22 cellular contexts compared by ENCODE assay signal in genomic region chrX:38138157-38138556, GRCh38.
"Had no signal": no experiment of that assay in that cellular context is flagged by ENCODE, and none has a peak within 500 bp of the region (broad histone marks: within the 10 kb centered on the region; RNA-seq: fewer than 3 reads in every experiment).

No MANE protein-coding gene starts in this region.

- H3K27me3 ChIP-seq: esophagus muscularis mucosa, foreskin keratinocyte, gastroesophageal sphincter, pancreas, right lobe of liver, suprapubic skin, transverse colon, upper lobe of right lung, uterus had no signal

- H3K4me1 ChIP-seq: foreskin keratinocyte, lower lobe of right lung, pancreas, right lobe of liver, suprapubic skin, transverse colon, upper lobe of right lung, uterus had no signal

- H3K27ac Mint-ChIP-seq: effector memory CD8-positive, alpha-beta T cell; natural killer cell; stimulated activated naive CD8-positive, alpha-beta T cell treated with anti-CD3 and anti-CD28 coated beads, Interleukin-15, amount 100 ng/mL, for 72 hours had no signal

- H3K27ac ChIP-seq: coronary artery, esophagus muscularis mucosa, foreskin keratinocyte, gastroesophageal sphincter, heart right ventricle, lower lobe of right lung, pancreas, right lobe of liver, suprapubic skin, transverse colon, upper lobe of right lung, uterus had no signal

- H3K36me3 Mint-ChIP-seq: natural killer cell had no signal

- H3K36me3 ChIP-seq: esophagus muscularis mucosa, gastroesophageal sphincter, heart right ventricle, lower lobe of right lung, pancreas, right lobe of liver, suprapubic skin, transverse colon, upper lobe of right lung, uterus had no signal

- H3K9me3 ChIP-seq: esophagus muscularis mucosa, gastroesophageal sphincter, heart right ventricle, lower lobe of right lung, pancreas, right lobe of liver, suprapubic skin, transverse colon, upper lobe of right lung, uterus had no signal

- H3K27me3 Mint-ChIP-seq: stimulated activated naive CD8-positive, alpha-beta T cell treated with anti-CD3 and anti-CD28 coated beads, Interleukin-15, amount 100 ng/mL, for 72 hours had no signal

- H3K4me1 Mint-ChIP-seq: natural killer cell; stimulated activated naive CD8-positive, alpha-beta T cell treated with anti-CD3 and anti-CD28 coated beads, Interleukin-15, amount 100 ng/mL, for 72 hours had no signal

- H3K9me3 Mint-ChIP-seq: effector memory CD8-positive, alpha-beta T cell; natural killer cell; stimulated activated naive CD8-positive, alpha-beta T cell treated with anti-CD3 and anti-CD28 coated beads, Interleukin-15, amount 100 ng/mL, for 72 hours had no signal

- H3K4me3 Mint-ChIP-seq: effector memory CD8-positive, alpha-beta T cell; natural killer cell; stimulated activated naive CD8-positive, alpha-beta T cell treated with anti-CD3 and anti-CD28 coated beads, Interleukin-15, amount 100 ng/mL, for 72 hours had no signal

- DNase-seq: effector memory CD8-positive, alpha-beta T cell; foreskin keratinocyte; heart right ventricle; hippocampal formation; left ventricle myocardium superior; lower lobe of right lung; natural killer cell; pancreas; right lobe of liver; small intestine; stimulated activated CD4-positive, alpha-beta T cell treated with anti-CD3 and anti-CD28 coated beads, Interleukin-1b, Interleukin-23, amount 100 ng/mL, for 48 hours; stimulated activated CD4-positive, alpha-beta T cell treated with anti-CD3 and anti-CD28 coated beads, Interleukin-4, amount 100 ng/mL, for 1 hour; stimulated activated CD8-positive, alpha-beta memory T cell treated with anti-CD3 and anti-CD28 coated beads, Interleukin-4, amount 100 ng/mL, for 48 hours; stimulated activated naive CD4-positive, alpha-beta T cell; stimulated activated naive CD8-positive, alpha-beta T cell treated with anti-CD3 and anti-CD28 coated beads, Interleukin-15, amount 100 ng/mL, for 72 hours; transverse colon; upper lobe of right lung; uterus had no signal

- H3K4me3 ChIP-seq: coronary artery, esophagus muscularis mucosa, gastroesophageal sphincter, heart right ventricle, lower lobe of right lung, pancreas, right lobe of liver, suprapubic skin, transverse colon, upper lobe of right lung, uterus had no signal
